ENCODE assay signal across 12 cellular contexts in genomic region chr1:243213045-243213787, GRCh38. TPM values are rescaled to one million over a fixed set of nuclear protein-coding genes. Genes with fewer than 3 reads are reported as not detected.
DNase-seq lines count a peak whose midpoint lies in the region; ATAC-seq and TF ChIP-seq lines count a peak whose summit lies in the region.
"Had no signal": no experiment of that assay in that cellular context is flagged by ENCODE, and none has a peak within 500 bp of the region (broad histone marks: within the 10 kb centered on the region; RNA-seq: fewer than 3 reads in every experiment).

No MANE protein-coding gene starts in this region.

- peaks cover 74% of the 10 kb centered on the region for H3K36me3 Mint-ChIP-seq in brain

- H3K4me3 ChIP-seq in AG09309 (ENCODE audit: control insufficient read depth, low read depth, low read length): no peak overlapping the region
- H3K4me3 ChIP-seq in left lung: no peak overlapping the region
- H3K4me3 ChIP-seq: esophagus squamous epithelium, sigmoid colon had no signal

- H3K27ac ChIP-seq in left lung: no peak overlapping the region
- H3K27ac ChIP-seq: esophagus squamous epithelium had no signal

- no peaks in the 10 kb centered on the region for H3K27me3 Mint-ChIP-seq in brain
- H3K27me3 Mint-ChIP-seq: activated CD4-positive, alpha-beta T cell treated with anti-CD3 and anti-CD28 coated beads, Interleukin-2, amount 10 ng/mL, durations not matched to agents 7 days and 5 days; activated naive CD8-positive, alpha-beta T cell treated with anti-CD3 and anti-CD28 coated beads, Interleukin-2, amount 10 ng/mL, durations not matched to agents 7 days and 5 days had no signal

- peaks cover 23% of the 10 kb centered on the region for H3K4me1 Mint-ChIP-seq in brain
- H3K4me1 Mint-ChIP-seq: activated CD4-positive, alpha-beta T cell treated with anti-CD3 and anti-CD28 coated beads, Interleukin-2, amount 10 ng/mL, durations not matched to agents 7 days and 5 days; activated naive CD8-positive, alpha-beta T cell treated with anti-CD3 and anti-CD28 coated beads, Interleukin-2, amount 10 ng/mL, durations not matched to agents 7 days and 5 days had no signal

- H3K4me3 Mint-ChIP-seq in brain: peak overlapping the region in 2 of 5 experiments; percentile 47 to 57
- H3K4me3 Mint-ChIP-seq: activated CD4-positive, alpha-beta T cell treated with anti-CD3 and anti-CD28 coated beads, Interleukin-2, amount 10 ng/mL, durations not matched to agents 7 days and 5 days; activated naive CD8-positive, alpha-beta T cell treated with anti-CD3 and anti-CD28 coated beads, Interleukin-2, amount 10 ng/mL, durations not matched to agents 7 days and 5 days had no signal

- POLR2A ChIA-PET in GM10248 (lab: Yijun Ruan, JAX): no interaction called here

- peaks cover 0 to 21% of the 10 kb centered on the region in 2 donors for H3K36me3 ChIP-seq in left lung
- H3K36me3 ChIP-seq: sigmoid colon had no signal

- TF ChIP-seq EP300 in Ishikawa (IDR thresholded peaks at IDR 0.05; ENCODE audit: borderline replicate concordance): no peak

- no peak for TF ChIP-seq RAD21 in Ishikawa (IDR thresholded peaks at IDR 0.05; ENCODE audit: low read depth)

- peak; percentile 65 for DNase-seq in AG09309 (ENCODE audit: low read depth)
- no peak for DNase-seq in left lung
- no peak for DNase-seq in NCI-H82 treated with DMSO at 0.1 percent for 48 hours (lab: John Stamatoyannopoulos, UW; ENCODE audit: unreplicated experiment)
- no peak for DNase-seq in stimulated activated naive CD4-positive, alpha-beta T cell treated with Interleukin-2 at 50 U/mL for 16 hours (lab: John Stamatoyannopoulos, UW)
- DNase-seq in GM10248 (ENCODE audit: extremely low spot score): no peak
- DNase-seq: activated CD4-positive, alpha-beta T cell treated with anti-CD3 and anti-CD28 coated beads, Interleukin-2, amount 10 ng/mL, durations not matched to agents 7 days and 5 days; activated naive CD8-positive, alpha-beta T cell treated with anti-CD3 and anti-CD28 coated beads, Interleukin-2, amount 10 ng/mL, durations not matched to agents 7 days and 5 days; esophagus squamous epithelium; sigmoid colon had no signal

- H3K9me3 ChIP-seq in left lung: no peaks in the 10 kb centered on the region
- H3K9me3 ChIP-seq: esophagus squamous epithelium, sigmoid colon had no signal

- peaks cover 5 to 9% (median 6%) of the 10 kb centered on the region in 5 experiments for H3K9me3 Mint-ChIP-seq in brain
- H3K9me3 Mint-ChIP-seq: activated CD4-positive, alpha-beta T cell treated with anti-CD3 and anti-CD28 coated beads, Interleukin-2, amount 10 ng/mL, durations not matched to agents 7 days and 5 days; activated naive CD8-positive, alpha-beta T cell treated with anti-CD3 and anti-CD28 coated beads, Interleukin-2, amount 10 ng/mL, durations not matched to agents 7 days and 5 days had no signal

- TF ChIP-seq CTCF in AG09309 (IDR thresholded peaks at IDR 0.05; ENCODE audit: control insufficient read depth, insufficient read depth, low read depth, low read length, missing control alignments) (no peak), brain (conservative IDR thresholded peaks at IDR 0.05) (no peak), left lung (IDR thresholded peaks at IDR 0.05) (no peak), GM10248 (IDR thresholded peaks at IDR 0.05; ENCODE audit: control extremely low read depth, extremely low read depth, low read depth, missing control alignments) (no peak)

- H3K4me1 ChIP-seq in left lung: peaks cover 6 to 19% of the 10 kb centered on the region in 2 donors

- H3K27me3 ChIP-seq in left lung: no peaks in the 10 kb centered on the region
- H3K27me3 ChIP-seq: esophagus squamous epithelium, sigmoid colon had no signal

- ATAC-seq in left lung: peak; percentile 65
- no peak for ATAC-seq in HG02759 (IDR thresholded peaks at IDR 0.05; ENCODE audit: unreplicated experiment)

- intact Hi-C loops in left lung (cut with DNase I): no loop called here

- CTCF ChIA-PET in GM10248 (lab: Yijun Ruan, JAX): interaction anchor here (1.0 kb wide), 1 partner anchor 24 kb away, joined by 3 read pairs; no protein-coding TSS in a partner anchor

- H3K27ac Mint-ChIP-seq in brain: peak overlapping the region in 3 of 5 experiments; percentile 37 to 94 (median 93)
- H3K27ac Mint-ChIP-seq: activated CD4-positive, alpha-beta T cell treated with anti-CD3 and anti-CD28 coated beads, Interleukin-2, amount 10 ng/mL, durations not matched to agents 7 days and 5 days; activated naive CD8-positive, alpha-beta T cell treated with anti-CD3 and anti-CD28 coated beads, Interleukin-2, amount 10 ng/mL, durations not matched to agents 7 days and 5 days had no signal

TF ChIP-seq in Ishikawa, 13 proteins besides CTCF, POLR2A, EP300 and RAD21:
- TF ChIP-seq FOXM1 (IDR thresholded peaks at IDR 0.05; ENCODE audit: borderline replicate concordance, low read depth): no peak
- TF ChIP-seq, protein P1, sequence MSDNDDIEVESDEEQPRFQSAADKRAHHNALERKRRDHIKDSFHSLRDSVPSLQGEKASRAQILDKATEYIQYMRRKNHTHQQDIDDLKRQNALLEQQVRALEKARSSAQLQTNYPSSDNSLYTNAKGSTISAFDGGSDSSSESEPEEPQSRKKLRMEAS (IDR thresholded peaks at IDR 0.05): no peak
- peak; percentile 57 for TF ChIP-seq CEBPB (IDR thresholded peaks at IDR 0.05)
- no peak for TF ChIP-seq ZBTB7A (IDR thresholded peaks at IDR 0.05; ENCODE audit: low read depth)

RNA-seq across cellular contexts. Expression of gene CEP170, which starts 41.9 kb away (rescaled TPM):
- 61.5 TPM for polyA plus RNA-seq in brain (ENCODE audit: insufficient read depth, low read depth, low replicate concordance)
- total RNA-seq in left lung: 100 to 1,000 TPM in 1 of 2 donors, 10 to 100 TPM in 1; 72.2 to 111 TPM

RNA-seq across cellular contexts. Expression of gene SDCCAG8, which starts 42.6 kb away (rescaled TPM):
- polyA plus RNA-seq in brain (ENCODE audit: insufficient read depth, low read depth, low replicate concordance): 12.3 TPM
- 10 to 100 TPM; 62.2 to 83.7 TPM for total RNA-seq in left lung
